In the genomic region with DNA sequence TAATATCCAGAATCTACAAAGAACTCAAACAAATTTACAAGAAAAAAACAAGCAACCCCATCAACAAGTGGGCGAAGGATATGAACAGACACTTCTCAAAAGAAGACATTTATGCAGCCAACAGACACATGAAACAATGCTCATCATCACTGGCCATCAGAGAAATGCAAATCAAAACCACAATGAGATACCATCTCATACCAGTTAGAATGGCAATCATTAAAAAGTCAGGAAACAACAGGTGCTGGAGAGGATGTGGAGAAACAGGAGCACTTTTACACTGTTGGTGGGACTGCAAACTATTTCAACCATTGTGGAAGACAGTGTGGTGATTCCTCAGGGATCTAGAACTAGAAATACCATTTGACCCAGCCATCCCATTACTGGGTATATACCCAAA, we compare ENCODE assay signal across 6 cellular contexts. TPM values are rescaled to one million over a fixed set of nuclear protein-coding genes. Genes with fewer than 3 reads are reported as not detected.
DNase-seq lines count a peak whose midpoint lies in the region; ATAC-seq and TF ChIP-seq lines count a peak whose summit lies in the region.
"Not testable (repeated sequence)": the region's sequence is repeated elsewhere in the genome, so short reads cannot be mapped to it uniquely, and the experiment has no call there.

No MANE protein-coding gene starts in this region.

- H3K4me1 ChIP-seq in CD4-positive, alpha-beta memory T cell (ENCODE audit: insufficient read depth, low read length), result peaks cover 36% of the 10 kb centered on the region
- not testable (repeated sequence) for H3K4me1 ChIP-seq in HEK293 (ENCODE audit: control insufficient read depth, insufficient read depth, low read length)

- peak overlapping the region in 4 of 7 donors; percentile 13 to 89 (median 53) for H3K27ac Mint-ChIP-seq in CD4-positive, alpha-beta memory T cell
- peak overlapping the region; percentile 77 for H3K27ac Mint-ChIP-seq in activated B cell treated with CpG ODN at 0.5 μM for 24 hours
- peak overlapping the region; percentile 65 for H3K27ac Mint-ChIP-seq in activated naive CD4-positive, alpha-beta T cell treated with anti-CD3 and anti-CD28 coated beads, Interleukin-2, amount 50 U/mL, for 24 hours
- peak overlapping the region; percentile 22 for H3K27ac Mint-ChIP-seq in activated naive CD8-positive, alpha-beta T cell treated with anti-CD3 and anti-CD28 coated beads, Interleukin-2, amount 10 ng/mL, durations not matched to agents 7 days and 5 days
- H3K27ac Mint-ChIP-seq in naive thymus-derived CD8-positive, alpha-beta T cell, result peak overlapping the region in 9 of 10 donors; percentile 19 to 80 (median 72)

- H3K36me3 Mint-ChIP-seq in CD4-positive, alpha-beta memory T cell; activated B cell treated with CpG ODN at 0.5 μM for 24 hours (ENCODE audit: low read depth); activated naive CD4-positive, alpha-beta T cell treated with anti-CD3 and anti-CD28 coated beads, Interleukin-2, amount 50 U/mL, for 24 hours; naive thymus-derived CD8-positive, alpha-beta T cell: not testable (repeated sequence)
- H3K36me3 Mint-ChIP-seq in activated naive CD8-positive, alpha-beta T cell treated with anti-CD3 and anti-CD28 coated beads, Interleukin-2, amount 10 ng/mL, durations not matched to agents 7 days and 5 days, result peaks cover 32% of the 10 kb centered on the region

- not testable (repeated sequence) for TF ChIP-seq CTCF in HEK293 (tag by site-specific recombination; IDR thresholded peaks at IDR 0.05); activated B cell treated with CpG ODN at 0.5 μM for 24 hours (IDR thresholded peaks at IDR 0.05)

- POLR2A ChIA-PET in CD4-positive, alpha-beta memory T cell (lab: Charles Lee; ENCODE audit: partially characterized antibody); HEK293 (lab: Yijun Ruan, JAX); activated B cell treated with CpG ODN at 0.5 μM for 24 hours (lab: Charles Lee); activated naive CD8-positive, alpha-beta T cell treated with anti-CD3 and anti-CD28 coated beads, Interleukin-2, amount 10 ng/mL, durations not matched to agents 7 days and 5 days (lab: Charles Lee): not testable (repeated sequence)
- POLR2A ChIA-PET in naive thymus-derived CD8-positive, alpha-beta T cell (lab: Charles Lee), result interaction anchor here (0.6 kb wide), 1 partner anchor 12 kb away, joined by 3 read pairs; no protein-coding TSS in a partner anchor

- not testable (repeated sequence) for H3K27me3 Mint-ChIP-seq in CD4-positive, alpha-beta memory T cell; activated B cell treated with CpG ODN at 0.5 μM for 24 hours; activated naive CD4-positive, alpha-beta T cell treated with anti-CD3 and anti-CD28 coated beads, Interleukin-2, amount 50 U/mL, for 24 hours; activated naive CD8-positive, alpha-beta T cell treated with anti-CD3 and anti-CD28 coated beads, Interleukin-2, amount 10 ng/mL, durations not matched to agents 7 days and 5 days; naive thymus-derived CD8-positive, alpha-beta T cell

- H3K4me3 ChIP-seq in CD4-positive, alpha-beta memory T cell (ENCODE audit: low read length in 2 of 2); HEK293 (ENCODE audit: low read depth, low read length): not testable (repeated sequence)

- H3K9me3 ChIP-seq in CD4-positive, alpha-beta memory T cell (ENCODE audit: control insufficient read depth in 1 of 2, low read length in 2 of 2); HEK293 (ENCODE audit: control insufficient read depth, insufficient read depth, low read depth, low read length): not testable (repeated sequence)

- CTCF ChIA-PET in CD4-positive, alpha-beta memory T cell (lab: Charles Lee; ENCODE audit: partially characterized antibody); HEK293 (lab: Yijun Ruan, JAX); activated B cell treated with CpG ODN at 0.5 μM for 24 hours (lab: Charles Lee): not testable (repeated sequence)

- ATAC-seq in activated B cell treated with CpG ODN at 0.5 μM for 24 hours (ENCODE audit: low read depth); activated naive CD8-positive, alpha-beta T cell treated with anti-CD3 and anti-CD28 coated beads, Interleukin-2, amount 10 ng/mL, durations not matched to agents 7 days and 5 days (ENCODE audit: low read depth); naive thymus-derived CD8-positive, alpha-beta T cell: not testable (repeated sequence)

- H3K9me3 Mint-ChIP-seq in CD4-positive, alpha-beta memory T cell; activated B cell treated with CpG ODN at 0.5 μM for 24 hours; activated naive CD4-positive, alpha-beta T cell treated with anti-CD3 and anti-CD28 coated beads, Interleukin-2, amount 50 U/mL, for 24 hours; activated naive CD8-positive, alpha-beta T cell treated with anti-CD3 and anti-CD28 coated beads, Interleukin-2, amount 10 ng/mL, durations not matched to agents 7 days and 5 days; naive thymus-derived CD8-positive, alpha-beta T cell: not testable (repeated sequence)

- peaks cover 27 to 60% (median 38%) of the 10 kb centered on the region in 4 donors for H3K4me1 Mint-ChIP-seq in CD4-positive, alpha-beta memory T cell
- H3K4me1 Mint-ChIP-seq in activated B cell treated with CpG ODN at 0.5 μM for 24 hours, result peaks cover 63% of the 10 kb centered on the region
- H3K4me1 Mint-ChIP-seq in activated naive CD4-positive, alpha-beta T cell treated with anti-CD3 and anti-CD28 coated beads, Interleukin-2, amount 50 U/mL, for 24 hours, result peaks cover 60% of the 10 kb centered on the region
- H3K4me1 Mint-ChIP-seq in activated naive CD8-positive, alpha-beta T cell treated with anti-CD3 and anti-CD28 coated beads, Interleukin-2, amount 10 ng/mL, durations not matched to agents 7 days and 5 days, result peaks cover 44% of the 10 kb centered on the region
- peaks cover 22 to 67% (median 64%) of the 10 kb centered on the region in 4 donors for H3K4me1 Mint-ChIP-seq in naive thymus-derived CD8-positive, alpha-beta T cell

- intact Hi-C loops in CD4-positive, alpha-beta memory T cell (cut with micrococcal nuclease); activated B cell treated with CpG ODN at 0.5 μM for 24 hours (cut with micrococcal nuclease): not testable (repeated sequence)

- not testable (repeated sequence) for DNase-seq in CD4-positive, alpha-beta memory T cell; activated B cell treated with CpG ODN at 0.5 μM for 24 hours; activated naive CD8-positive, alpha-beta T cell treated with anti-CD3 and anti-CD28 coated beads, Interleukin-2, amount 10 ng/mL, durations not matched to agents 7 days and 5 days; naive thymus-derived CD8-positive, alpha-beta T cell

- H3K27me3 ChIP-seq in CD4-positive, alpha-beta memory T cell (ENCODE audit: insufficient read depth, low read length), result not testable (repeated sequence)

- not testable (repeated sequence) for H3K36me3 ChIP-seq in CD4-positive, alpha-beta memory T cell (ENCODE audit: insufficient read depth, low read length); HEK293 (ENCODE audit: control insufficient read depth in 2 of 2, insufficient read depth in 1 of 2, low read length in 2 of 2)

- H3K27ac ChIP-seq in CD4-positive, alpha-beta memory T cell (ENCODE audit: low read depth, low read length); HEK293 (ENCODE audit: extremely low read depth, low read depth, low read length): not testable (repeated sequence)

- not testable (repeated sequence) for H3K4me3 Mint-ChIP-seq in CD4-positive, alpha-beta memory T cell; activated B cell treated with CpG ODN at 0.5 μM for 24 hours; activated naive CD4-positive, alpha-beta T cell treated with anti-CD3 and anti-CD28 coated beads, Interleukin-2, amount 50 U/mL, for 24 hours; activated naive CD8-positive, alpha-beta T cell treated with anti-CD3 and anti-CD28 coated beads, Interleukin-2, amount 10 ng/mL, durations not matched to agents 7 days and 5 days
- H3K4me3 Mint-ChIP-seq in naive thymus-derived CD8-positive, alpha-beta T cell, result peak overlapping the region in 1 of 10 donors; percentile 30

TF ChIP-seq in HEK293, 187 proteins besides CTCF, POLR2A, EP300 and RAD21:
- TF ChIP-seq SCRT1 (tag by site-specific recombination; IDR thresholded peaks at IDR 0.05; ENCODE audit: borderline replicate concordance), result peak; percentile 54; the same call in 1 of the 2 replicates
- peak; percentile 41; the same call in 1 of the 2 replicates for TF ChIP-seq ZNF184 (tag by site-specific recombination; IDR thresholded peaks at IDR 0.05)
- peak; percentile 81 for TF ChIP-seq SCRT2 (tag by site-specific recombination; IDR thresholded peaks at IDR 0.05)

RNA-seq across cellular contexts. Expression of gene VCPKMT, which starts 37.3 kb away (rescaled TPM):
- 10 to 100 TPM; 17.3 to 20.1 TPM for total RNA-seq in CD4-positive, alpha-beta memory T cell
- polyA plus RNA-seq in CD4-positive, alpha-beta memory T cell, result 10 to 100 TPM; 13.0 to 13.2 TPM
- total RNA-seq in activated B cell treated with CpG ODN at 0.5 μM for 24 hours, result 19.9 and 20.8 TPM in 2 replicates
- total RNA-seq in activated naive CD8-positive, alpha-beta T cell treated with anti-CD3 and anti-CD28 coated beads, Interleukin-2, amount 10 ng/mL, durations not matched to agents 7 days and 5 days, result 10 to 100 TPM; 12.9 to 14.9 TPM
- 10 to 100 TPM; 22.3 to 26.0 TPM for total RNA-seq in naive thymus-derived CD8-positive, alpha-beta T cell
- polyA plus RNA-seq in naive thymus-derived CD8-positive, alpha-beta T cell, result 10 to 100 TPM in 1 of 3 donors, 1 to 10 TPM in 2; 8.8 to 10.4 (median 9.5) TPM

Comparison
In these comparisons a context has a peak if more than half of its experiments do, and no peak if none do; other contexts are left out.
1. H3K27ac Mint-ChIP-seq: peak in every context shown above with its lines; median percentile 77 in activated B cell treated with CpG ODN at 0.5 μM for 24 hours; 72 in naive thymus-derived CD8-positive, alpha-beta T cell; 65 in activated naive CD4-positive, alpha-beta T cell treated with anti-CD3 and anti-CD28 coated beads, Interleukin-2, amount 50 U/mL, for 24 hours; 53 in CD4-positive, alpha-beta memory T cell; 22 in activated naive CD8-positive, alpha-beta T cell treated with anti-CD3 and anti-CD28 coated beads, Interleukin-2, amount 10 ng/mL, durations not matched to agents 7 days and 5 days.